In the genomic region with DNA sequence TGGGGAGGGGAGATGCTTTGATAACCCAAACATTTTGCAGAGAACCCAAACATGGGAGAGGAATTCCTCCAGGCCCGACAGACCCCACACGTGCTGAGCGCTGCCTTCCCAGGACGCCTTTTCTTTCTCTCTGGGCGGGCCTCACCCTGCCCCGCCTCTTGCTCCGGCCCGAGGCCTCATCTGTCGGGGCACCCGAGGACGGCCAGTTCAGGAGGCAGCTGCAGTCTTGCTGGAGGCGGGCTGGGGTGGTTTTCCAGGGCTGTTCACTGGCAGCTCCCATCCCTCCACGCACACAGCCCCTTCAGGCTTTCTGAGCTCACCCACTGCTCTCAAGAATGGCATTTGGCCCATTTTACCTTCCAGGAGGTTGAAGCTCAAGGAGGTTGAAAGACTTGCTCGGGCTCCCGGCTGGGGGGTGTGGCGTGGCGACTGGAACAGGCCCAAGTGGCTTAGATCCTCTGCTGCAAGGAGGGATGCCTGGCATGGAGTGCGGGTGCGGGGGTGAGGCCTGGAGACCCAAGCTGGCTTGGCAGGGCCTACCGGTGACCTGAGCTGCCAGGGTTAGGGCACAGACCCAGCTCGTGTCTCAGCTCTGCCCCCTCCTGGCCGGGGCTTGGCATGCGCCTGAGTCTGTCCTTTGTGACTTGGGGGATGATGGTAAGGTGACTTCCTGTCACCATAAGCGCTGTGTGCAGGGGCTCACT, we compare ENCODE assay signal across 8 cellular contexts.
DNase-seq lines count a peak whose midpoint lies in the region; ATAC-seq and TF ChIP-seq lines count a peak whose summit lies in the region.

No MANE protein-coding gene starts in this region.

- in situ Hi-C loops in HAP-1 (cut with MboI; ENCODE audit: low sequenced_read_pairs) = no loop called here

- DNase-seq in COLO829 (ENCODE audit: low spot score) = peak; percentile 37
- DNase-seq in HAP-1 (ENCODE audit: low spot score in 2 of 2) = peak; percentile 6 to 82
- DNase-seq in Peyer's patch = peak in 2 of 3 donors; percentile 56 to 71
- DNase-seq in hepatocyte (ENCODE audit: low spot score) = peak; percentile 54
- DNase-seq in stimulated activated CD4-positive, alpha-beta T cell treated with anti-CD3 and anti-CD28 coated beads, Interleukin-12 subunit alpha, Interleukin-12 subunit beta, amount 100 ng/mL, for 24 hours (ENCODE audit: low read depth in 2 of 2) = peak; percentile 16 to 68
- DNase-seq in NCI-H1436 (lab: John Stamatoyannopoulos, UW) = no peak

- peak in 4 of 6 experiments; percentile 45 to 52 (median 50) for TF ChIP-seq CTCF in Peyer's patch (IDR thresholded peaks at IDR 0.05)
- TF ChIP-seq CTCF in hepatocyte (IDR thresholded peaks at IDR 0.05; ENCODE audit: poor library complexity) = peak; percentile 58

- H3K79me2 ChIP-seq in hepatocyte = no peaks in the 10 kb centered on the region

- no peaks in the 10 kb centered on the region for H4K20me1 ChIP-seq in hepatocyte (ENCODE audit: insufficient read depth, poor library complexity, severe bottlenecking)

- no peak overlapping the region for H2AFZ ChIP-seq in hepatocyte

- TF ChIP-seq POLR2A in Peyer's patch (IDR thresholded peaks at IDR 0.05) = no peak

- H3K9me2 ChIP-seq in hepatocyte (replicated peaks; ENCODE audit: insufficient read depth) = no peaks in the 10 kb centered on the region

- peak overlapping the region; percentile 27 for H3K4me2 ChIP-seq in hepatocyte

- H3K27ac ChIP-seq in Peyer's patch (no peak overlapping the region), angular gyrus (ENCODE audit: low read depth, low read length) (peak overlapping the region; percentile 11), hepatocyte (no peak overlapping the region)

- no peaks in the 10 kb centered on the region for H3K9me3 ChIP-seq in HAP-1
- H3K9me3 ChIP-seq in Peyer's patch = no peaks in the 10 kb centered on the region
- H3K9me3 ChIP-seq in hepatocyte (ENCODE audit: low read depth) = no peaks in the 10 kb centered on the region

- H3K4me3 ChIP-seq in HAP-1 (no peak overlapping the region), Peyer's patch (no peak overlapping the region), hepatocyte (no peak overlapping the region)

- H3K36me3 ChIP-seq in HAP-1 (replicated peaks) (no peaks in the 10 kb centered on the region), Peyer's patch (no peaks in the 10 kb centered on the region), hepatocyte (replicated peaks; ENCODE audit: insufficient read depth, low read depth) (no peaks in the 10 kb centered on the region)

- 44% methylated on average over 24 of the region's 24 CpGs for WGBS in hepatocyte (ENCODE audit: low lambda C conversion rate, missing lambda C conversion rate)

- no peaks in the 10 kb centered on the region for H3K27me3 ChIP-seq in HAP-1 (ENCODE audit: low read depth)
- H3K27me3 ChIP-seq in Peyer's patch = no peaks in the 10 kb centered on the region
- no peaks in the 10 kb centered on the region for H3K27me3 ChIP-seq in hepatocyte

- ATAC-seq in GM18873 (IDR thresholded peaks at IDR 0.05; ENCODE audit: low FRiP score, unreplicated experiment) = no peak

- H3K4me1 ChIP-seq in HAP-1 (no peaks in the 10 kb centered on the region), Peyer's patch (no peaks in the 10 kb centered on the region), hepatocyte (ENCODE audit: insufficient read depth) (peaks cover 4% of the 10 kb centered on the region)
